ENCODE assay signal across 8 cellular contexts in the genomic region with DNA sequence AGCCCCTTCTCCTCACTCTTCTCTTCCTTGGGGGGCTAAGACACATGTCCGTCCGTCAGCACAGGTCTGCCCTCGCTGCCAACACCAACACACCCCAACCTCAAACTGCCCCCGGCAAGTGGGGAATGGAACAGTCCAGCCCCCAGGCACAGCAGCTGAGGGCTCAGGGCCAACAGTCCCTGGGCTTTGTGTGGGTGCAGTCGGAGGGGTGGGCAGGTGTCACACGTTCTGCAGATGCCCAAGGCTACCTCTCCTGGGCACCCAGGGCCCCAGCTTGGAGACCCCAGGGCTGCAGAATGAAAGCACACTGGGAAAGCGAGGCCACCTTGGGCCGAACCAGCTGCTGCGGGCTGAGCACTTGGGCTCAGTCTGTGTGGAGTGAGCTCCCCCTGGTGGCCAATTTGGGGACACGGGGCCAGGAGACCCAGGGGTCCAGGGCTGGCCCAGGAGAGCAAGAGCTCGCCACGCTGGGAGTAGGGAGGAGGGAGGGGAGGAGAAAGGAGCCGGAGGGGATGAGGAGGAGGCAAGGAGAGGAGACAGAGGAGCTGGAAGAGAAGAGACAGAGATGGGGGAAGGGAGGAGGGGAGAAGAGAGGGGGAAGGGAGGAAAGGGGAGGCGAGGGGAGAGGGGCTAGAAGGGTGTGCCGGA. TPM values are rescaled to one million over a fixed set of nuclear protein-coding genes. Genes with fewer than 3 reads are reported as not detected.
A peak's percentile ranks its signal among the peaks of the same experiment; 100 is the strongest.
DNase-seq lines count a peak whose midpoint lies in the region; ATAC-seq and TF ChIP-seq lines count a peak whose summit lies in the region.

No MANE protein-coding gene starts in this region.

- CTCF ChIA-PET in activated CD8-positive, alpha-beta T cell treated with anti-CD3 and anti-CD28 coated beads, Interleukin-2, amount 10 ng/mL, durations not matched to agents 7 days and 5 days (lab: Charles Lee): interaction anchor here (0.6 to 2.4 kb wide), 26 partner anchors 8 to 280 kb away, joined by 3 to 32 read pairs (median 6); a partner anchor contains a TSS

- H3K4me3 Mint-ChIP-seq in activated CD8-positive, alpha-beta T cell treated with anti-CD3 and anti-CD28 coated beads, Interleukin-2, amount 10 ng/mL, durations not matched to agents 7 days and 5 days: no peak overlapping the region

- no peaks in the 10 kb centered on the region for H3K9me3 Mint-ChIP-seq in activated CD8-positive, alpha-beta T cell treated with anti-CD3 and anti-CD28 coated beads, Interleukin-2, amount 10 ng/mL, durations not matched to agents 7 days and 5 days (ENCODE audit: insufficient read depth)

- H3K36me3 Mint-ChIP-seq in activated CD8-positive, alpha-beta T cell treated with anti-CD3 and anti-CD28 coated beads, Interleukin-2, amount 10 ng/mL, durations not matched to agents 7 days and 5 days (ENCODE audit: low read depth): peaks cover 16% of the 10 kb centered on the region

- H3K27ac ChIP-seq in 22Rv1: peak overlapping the region; percentile 40; the same call in 1 of the 2 replicates

- H3K27me3 Mint-ChIP-seq in activated CD8-positive, alpha-beta T cell treated with anti-CD3 and anti-CD28 coated beads, Interleukin-2, amount 10 ng/mL, durations not matched to agents 7 days and 5 days (ENCODE audit: low read depth): no peaks in the 10 kb centered on the region

- peak; percentile 94 for TF ChIP-seq CTCF in 22Rv1 (IDR thresholded peaks at IDR 0.05)
- TF ChIP-seq CTCF in GM12873 (IDR thresholded peaks at IDR 0.05; ENCODE audit: insufficient read depth, low read depth, low read length, missing control alignments): peak; percentile 89

- peak; percentile 82 for DNase-seq in NCI-H2227 (lab: John Stamatoyannopoulos, UW; ENCODE audit: unreplicated experiment)
- peak; percentile 82 for DNase-seq in activated CD8-positive, alpha-beta T cell treated with anti-CD3 and anti-CD28 coated beads, Interleukin-2, amount 10 ng/mL, durations not matched to agents 7 days and 5 days
- DNase-seq in effector CD8-positive, alpha-beta T cell (lab: John Stamatoyannopoulos, UW): peak; percentile 73
- peak; percentile 62 to 78 for DNase-seq in lung microvascular endothelial cell (ENCODE audit: low read depth in 2 of 2)
- DNase-seq in stimulated activated CD8-positive, alpha-beta memory T cell treated with anti-CD3 and anti-CD28 coated beads, Interleukin-15, amount 100 ng/mL, for 1 hour (ENCODE audit: low read depth): peak; percentile 64

- no peak overlapping the region for H3K27ac Mint-ChIP-seq in activated CD8-positive, alpha-beta T cell treated with anti-CD3 and anti-CD28 coated beads, Interleukin-2, amount 10 ng/mL, durations not matched to agents 7 days and 5 days

- peak; percentile 83 for ATAC-seq in activated CD8-positive, alpha-beta T cell treated with anti-CD3 and anti-CD28 coated beads, Interleukin-2, amount 10 ng/mL, durations not matched to agents 7 days and 5 days
- no peak for ATAC-seq in HG02973 (IDR thresholded peaks at IDR 0.05; ENCODE audit: unreplicated experiment)

- peaks cover 4% of the 10 kb centered on the region for H3K4me1 Mint-ChIP-seq in activated CD8-positive, alpha-beta T cell treated with anti-CD3 and anti-CD28 coated beads, Interleukin-2, amount 10 ng/mL, durations not matched to agents 7 days and 5 days (ENCODE audit: low read depth)

- POLR2A ChIA-PET in activated CD8-positive, alpha-beta T cell treated with anti-CD3 and anti-CD28 coated beads, Interleukin-2, amount 10 ng/mL, durations not matched to agents 7 days and 5 days (lab: Charles Lee): interaction anchor here (0.6 kb wide), 1 partner anchor 101 kb away, joined by 3 read pairs; no protein-coding TSS in a partner anchor

RNA-seq across cellular contexts. Expression of a gene that starts 14.0 kb away (rescaled TPM):
- total RNA-seq in activated CD8-positive, alpha-beta T cell treated with anti-CD3 and anti-CD28 coated beads, Interleukin-2, amount 10 ng/mL, durations not matched to agents 7 days and 5 days: 10 to 100 TPM; 20.2 to 27.8 TPM
- total RNA-seq in lung microvascular endothelial cell: 0.20 and 0.65 TPM in 2 replicates

RNA-seq across cellular contexts. Expression of a gene that starts 22.2 kb away (rescaled TPM):
- total RNA-seq in activated CD8-positive, alpha-beta T cell treated with anti-CD3 and anti-CD28 coated beads, Interleukin-2, amount 10 ng/mL, durations not matched to agents 7 days and 5 days: 10 to 100 TPM; 47.9 to 52.9 TPM
- 4.4 and 6.9 TPM in 2 replicates for total RNA-seq in lung microvascular endothelial cell

RNA-seq across cellular contexts. Expression of a gene that starts 37.3 kb away (rescaled TPM):
- total RNA-seq in activated CD8-positive, alpha-beta T cell treated with anti-CD3 and anti-CD28 coated beads, Interleukin-2, amount 10 ng/mL, durations not matched to agents 7 days and 5 days: 10 to 100 TPM; 26.5 to 29.8 TPM
- 3.7 and 5.6 TPM in 2 replicates for total RNA-seq in lung microvascular endothelial cell

RNA-seq across cellular contexts. Expression of a gene that starts 59.3 kb away (rescaled TPM):
- total RNA-seq in activated CD8-positive, alpha-beta T cell treated with anti-CD3 and anti-CD28 coated beads, Interleukin-2, amount 10 ng/mL, durations not matched to agents 7 days and 5 days: 100 to 1,000 TPM; 181 to 196 TPM
- 82.4 and 102 TPM in 2 replicates for total RNA-seq in lung microvascular endothelial cell

Comparison
In these comparisons a context has a peak if more than half of its experiments do, and no peak if none do; other contexts are left out.
1. RNA of a gene that starts 14.0 kb away (total RNA-seq): 20.2 to 27.8 TPM in activated CD8-positive, alpha-beta T cell treated with anti-CD3 and anti-CD28 coated beads, Interleukin-2, amount 10 ng/mL, durations not matched to agents 7 days and 5 days; 0.20 to 0.65 TPM in lung microvascular endothelial cell; every median in the first group is over 10 times any median in the second.
2. Peak in every context shown above with its lines, with median percentiles within 50 percentile points of each other: DNase-seq.